ENCODE assay signal across 25 cellular contexts in the genomic region with DNA sequence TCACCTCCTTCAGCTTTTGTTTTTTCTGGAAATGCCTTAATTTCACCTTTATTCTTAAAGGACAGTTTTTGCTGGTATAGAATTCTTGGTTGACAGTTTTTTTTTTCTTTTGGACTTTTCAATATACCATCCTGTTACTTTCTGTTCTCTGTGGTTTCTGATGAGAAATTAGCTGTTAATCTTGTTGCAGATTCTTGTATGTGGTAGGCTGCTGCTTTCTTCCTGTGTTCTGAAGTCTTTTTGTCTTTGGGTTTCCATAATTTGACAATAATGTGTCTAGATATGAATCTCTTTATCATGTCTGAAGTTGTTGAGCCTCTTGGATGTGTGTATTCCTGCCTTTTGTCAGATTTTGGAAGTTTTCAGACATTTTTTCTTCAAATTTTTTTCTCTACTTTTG. TPM values are rescaled to one million over a fixed set of nuclear protein-coding genes. Genes with fewer than 3 reads are reported as not detected.
"Had no signal": no experiment of that assay in that cellular context is flagged by ENCODE, and none has a peak within 500 bp of the region (broad histone marks: within the 10 kb centered on the region; RNA-seq: fewer than 3 reads in every experiment).

No MANE protein-coding gene starts in this region.

- H3K4me1 ChIP-seq: Peyer's patch, SJCRH30 had no signal

- H3K27me3 ChIP-seq: MG63, Peyer's patch, SJCRH30 had no signal

- DNase-seq: KBM-7, MG63, NCI-H1092, NCI-H1105 treated with DMSO at 0.1 percent for 48 hours, NCI-H1417 treated with DMSO at 0.1 percent for 48 hours, NCI-H146, NCI-H1694 treated with DMSO at 0.1 percent for 48 hours, NCI-H1930, NCI-H2081, NCI-H2171, NCI-H226, NCI-H446, NCI-H510A, NCI-H524 treated with DMSO at 0.1 percent for 48 hours, NCI-H69, NCI-H774, PC-9, Peyer's patch, SHP77 treated with DMSO at 0.1 percent for 48 hours, SJCRH30 had no signal

- H3K27ac ChIP-seq: HL-60, PC-9, Peyer's patch, SJCRH30 had no signal

- H3K4me3 ChIP-seq: MG63, PC-9, Peyer's patch, SJCRH30 had no signal

- ATAC-seq: Right ventricle myocardium inferior, SK-N-SH treated with all-trans-retinoic acid at 6 μM for 48 hours had no signal

RNA-seq across cellular contexts. Expression of gene LYPD5, which starts 36.9 kb away (rescaled TPM):
- total RNA-seq: LHCN-M2, OCI-LY7 had no signal

RNA-seq across cellular contexts. Expression of gene ZNF404, which starts 44.6 kb away (rescaled TPM):
- total RNA-seq: OCI-LY7 had no signal
